15 cellular contexts compared by ENCODE assay signal in the genomic region with DNA sequence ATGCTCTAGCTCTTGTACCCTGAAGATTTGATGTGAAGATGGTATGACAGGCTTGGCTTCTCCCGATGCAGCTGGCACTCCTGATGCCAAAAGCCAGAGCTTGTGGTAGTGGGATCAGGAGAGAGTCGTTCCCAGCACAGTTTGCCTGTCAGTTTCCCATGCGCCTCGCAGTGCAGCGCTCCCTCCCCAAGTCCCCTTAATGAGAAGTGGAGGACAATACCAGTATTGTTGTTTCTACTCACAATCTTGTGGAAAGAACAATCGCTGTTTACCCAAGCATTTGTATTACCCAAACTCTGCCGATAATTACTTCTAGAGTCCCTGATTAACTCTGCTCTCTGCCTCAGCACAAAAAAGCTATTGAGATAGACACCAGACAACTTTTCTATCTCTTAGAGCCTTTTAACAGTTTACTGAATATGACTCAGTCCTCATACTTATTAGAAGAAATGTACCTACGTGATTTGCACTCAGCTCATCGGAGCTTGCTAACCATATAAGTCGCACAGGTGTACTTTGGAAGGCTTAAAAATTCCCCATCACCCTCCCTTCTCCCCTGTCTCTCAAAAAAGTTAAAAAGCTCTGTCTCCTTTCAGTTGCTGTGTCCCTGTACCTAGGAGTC.
DNase-seq lines count a peak whose midpoint lies in the region; ATAC-seq and TF ChIP-seq lines count a peak whose summit lies in the region.
"Had no signal": no experiment of that assay in that cellular context is flagged by ENCODE, and none has a peak within 500 bp of the region (broad histone marks: within the 10 kb centered on the region; RNA-seq: fewer than 3 reads in every experiment).

No MANE protein-coding gene starts in this region.

- H3K4me1 Mint-ChIP-seq in WTC11, result peaks cover 22% of the 10 kb centered on the region
- H3K4me1 Mint-ChIP-seq in effector memory CD8-positive, alpha-beta T cell (ENCODE audit: low read depth in 2 of 2), result peaks cover 4 to 5% of the 10 kb centered on the region in 2 donors

- H3K27me3 ChIP-seq in neuron (ENCODE audit: insufficient read depth, low read length), result no peaks in the 10 kb centered on the region
- no peaks in the 10 kb centered on the region for H3K27me3 ChIP-seq in osteoblast (ENCODE audit: insufficient read depth, low read length)
- H3K27me3 ChIP-seq: right lobe of liver had no signal

- H2AFZ ChIP-seq in neuron (ENCODE audit: low read depth, low read length) (peak overlapping the region; percentile 27), osteoblast (ENCODE audit: low read length) (no peak overlapping the region)

- POLR2A ChIA-PET in WTC11 (lab: Charles Lee), result interaction anchor here (0.5 kb wide), 1 partner anchor 795 kb away, joined by 5 read pairs; no protein-coding TSS in a partner anchor

- no peaks in the 10 kb centered on the region for H3K9me3 Mint-ChIP-seq in WTC11
- no peaks in the 10 kb centered on the region for H3K9me3 Mint-ChIP-seq in effector memory CD8-positive, alpha-beta T cell
- H3K9me3 Mint-ChIP-seq: CD8-positive, alpha-beta memory T cell; natural killer cell had no signal

- H3K4me1 ChIP-seq in neuron (ENCODE audit: insufficient read depth, low read length), result peaks cover 52% of the 10 kb centered on the region
- H3K4me1 ChIP-seq in osteoblast (ENCODE audit: insufficient read depth, low read length), result no peaks in the 10 kb centered on the region
- H3K4me1 ChIP-seq: lower lobe of right lung, right lobe of liver had no signal

- no peaks in the 10 kb centered on the region for H3K9me3 ChIP-seq in neuron (ENCODE audit: low read length)
- H3K9me3 ChIP-seq in osteoblast (ENCODE audit: low read depth, low read length), result no peaks in the 10 kb centered on the region
- H3K9me3 ChIP-seq: lower lobe of right lung, right lobe of liver had no signal

- no peaks in the 10 kb centered on the region for H3K36me3 Mint-ChIP-seq in WTC11
- no peaks in the 10 kb centered on the region for H3K36me3 Mint-ChIP-seq in effector memory CD8-positive, alpha-beta T cell (ENCODE audit: insufficient read depth)
- H3K36me3 Mint-ChIP-seq: CD8-positive, alpha-beta memory T cell; natural killer cell had no signal

- DNase-seq in G401 (ENCODE audit: low spot score) (peak; percentile 82), WTC11 (ENCODE audit: low spot score) (no peak), hippocampal formation (lab: John Stamatoyannopoulos, UW) (peak; percentile 32 to 73), kidney tubule cell (ENCODE audit: low spot score) (no peak), osteoblast (ENCODE audit: insufficient read length, low spot score, missing footprints) (no peak)
- no peak for DNase-seq in effector memory CD8-positive, alpha-beta T cell
- DNase-seq: CD8-positive, alpha-beta memory T cell; lower lobe of right lung; natural killer cell; NCI-H1436 treated with DMSO at 0.1 percent for 48 hours; NCI-H2227 treated with DMSO at 0.1 percent for 48 hours; right lobe of liver had no signal

- H3K36me3 ChIP-seq in neuron (ENCODE audit: insufficient read depth, low read length) (no peaks in the 10 kb centered on the region), osteoblast (ENCODE audit: insufficient read depth, low read length) (no peaks in the 10 kb centered on the region)
- H3K36me3 ChIP-seq: lower lobe of right lung, right lobe of liver had no signal

- TF ChIP-seq CTCF in WTC11 (IDR thresholded peaks at IDR 0.05) (no peak), osteoblast (IDR thresholded peaks at IDR 0.05; ENCODE audit: extremely low read depth, low read depth, low read length) (no peak)

- no peak overlapping the region for H3K27ac Mint-ChIP-seq in WTC11
- no peak overlapping the region for H3K27ac Mint-ChIP-seq in effector memory CD8-positive, alpha-beta T cell
- H3K27ac Mint-ChIP-seq: CD8-positive, alpha-beta memory T cell; natural killer cell had no signal

- H3K4me2 ChIP-seq in osteoblast (ENCODE audit: insufficient read depth, low read length), result no peak overlapping the region

- no peaks in the 10 kb centered on the region for H4K20me1 ChIP-seq in osteoblast (ENCODE audit: insufficient read depth, low read length)

- ATAC-seq in WTC11, result peak; percentile 52
- ATAC-seq in GM21360 (IDR thresholded peaks at IDR 0.05; ENCODE audit: unreplicated experiment), result no peak
- ATAC-seq in effector memory CD8-positive, alpha-beta T cell (replicated peaks), result no peak
- ATAC-seq: activated CD4-positive, CD25-positive, alpha-beta regulatory T cell treated with anti-CD3 and anti-CD28 coated beads, Interleukin-2, amount 50 U/mL, for 24 hours; lower lobe of right lung; natural killer cell; right lobe of liver had no signal

- no peaks in the 10 kb centered on the region for H3K27me3 Mint-ChIP-seq in WTC11 (ENCODE audit: low read depth)
- H3K27me3 Mint-ChIP-seq in effector memory CD8-positive, alpha-beta T cell, result peaks cover 0 to 8% of the 10 kb centered on the region in 2 donors

- in situ Hi-C loops in G401 (cut with HindIII; ENCODE audit: low sequenced_read_pairs), result no loop called here

- no peaks in the 10 kb centered on the region for H3K79me2 ChIP-seq in osteoblast (ENCODE audit: insufficient read depth, low read length)

- no peak overlapping the region for H3K4me3 Mint-ChIP-seq in WTC11
- H3K4me3 Mint-ChIP-seq in effector memory CD8-positive, alpha-beta T cell, result no peak overlapping the region
- H3K4me3 Mint-ChIP-seq: CD8-positive, alpha-beta memory T cell; natural killer cell had no signal

- H3K27ac ChIP-seq in osteoblast (ENCODE audit: low read depth, low read length), result no peak overlapping the region
- H3K27ac ChIP-seq: lower lobe of right lung, right lobe of liver had no signal

- H3K4me3 ChIP-seq in neuron (ENCODE audit: low read length), result no peak overlapping the region
- no peak overlapping the region for H3K4me3 ChIP-seq in osteoblast (ENCODE audit: insufficient read depth, low read length)
- H3K4me3 ChIP-seq: lower lobe of right lung, right lobe of liver had no signal

- CTCF ChIA-PET in WTC11 (lab: Charles Lee), result interaction anchor here (1.1 kb wide), 1 partner anchor 51 kb away, joined by 3 read pairs; no protein-coding TSS in a partner anchor

TF ChIP-seq in WTC11, 78 proteins besides CTCF, POLR2A, EP300 and RAD21 (continues in another document):
- TF ChIP-seq, protein P1, sequence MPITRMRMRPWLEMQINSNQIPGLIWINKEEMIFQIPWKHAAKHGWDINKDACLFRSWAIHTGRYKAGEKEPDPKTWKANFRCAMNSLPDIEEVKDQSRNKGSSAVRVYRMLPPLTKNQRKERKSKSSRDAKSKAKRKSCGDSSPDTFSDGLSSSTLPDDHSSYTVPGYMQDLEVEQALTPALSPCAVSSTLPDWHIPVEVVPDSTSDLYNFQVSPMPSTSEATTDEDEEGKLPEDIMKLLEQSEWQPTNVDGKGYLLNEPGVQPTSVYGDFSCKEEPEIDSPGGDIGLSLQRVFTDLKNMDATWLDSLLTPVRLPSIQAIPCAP (CRISPR knock-in tag; IDR thresholded peaks at IDR 0.05), result no peak
- TF ChIP-seq, protein P2, sequence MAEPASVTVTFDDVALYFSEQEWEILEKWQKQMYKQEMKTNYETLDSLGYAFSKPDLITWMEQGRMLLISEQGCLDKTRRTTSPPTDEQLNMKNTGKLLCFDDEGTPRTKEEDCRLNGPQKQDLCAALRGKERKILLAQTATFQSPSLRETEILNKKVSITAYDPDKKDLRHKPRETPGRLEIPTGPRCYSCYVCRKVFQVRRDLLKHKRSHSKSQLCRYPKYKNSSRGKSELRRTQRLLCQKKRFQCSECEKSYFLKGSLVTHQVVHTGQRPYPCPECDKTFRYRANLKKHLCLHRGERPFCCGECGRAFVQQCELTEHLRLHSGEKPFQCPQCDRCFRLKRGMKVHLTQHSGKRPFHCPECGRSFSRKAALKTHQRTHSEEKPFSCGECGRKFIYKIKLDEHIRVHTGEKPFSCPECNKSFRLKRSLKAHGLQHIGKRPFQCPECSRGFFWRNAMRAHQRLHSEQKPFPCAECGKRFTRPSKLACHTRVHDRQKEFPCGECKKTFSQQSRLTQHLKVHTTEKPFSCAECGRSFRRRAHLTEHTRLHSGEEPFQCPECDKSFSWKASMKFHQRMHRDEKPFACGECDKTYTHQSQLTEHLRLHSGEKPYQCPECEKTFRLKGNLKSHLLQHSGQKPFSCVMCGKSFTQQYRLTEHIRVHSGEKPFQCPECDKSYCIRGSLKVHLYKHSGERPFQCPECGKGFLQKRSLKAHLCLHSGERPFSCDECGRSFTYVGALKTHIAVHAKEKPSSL (CRISPR knock-in tag; conservative IDR thresholded peaks at IDR 0.05), result no peak
- TF ChIP-seq ATF1 (CRISPR knock-in tag; IDR thresholded peaks at IDR 0.05) (no peak), ZNF396 (CRISPR knock-in tag; IDR thresholded peaks at IDR 0.05; ENCODE audit: borderline replicate concordance) (no peak), ZNF219 (CRISPR knock-in tag; IDR thresholded peaks at IDR 0.05; ENCODE audit: borderline replicate concordance) (no peak), ZBTB21 (CRISPR knock-in tag; IDR thresholded peaks at IDR 0.05; ENCODE audit: borderline replicate concordance) (no peak), SMAD3 (CRISPR knock-in tag; IDR thresholded peaks at IDR 0.05; ENCODE audit: borderline replicate concordance) (no peak), PRRX2 (CRISPR knock-in tag; IDR thresholded peaks at IDR 0.05) (no peak), CBFB (CRISPR knock-in tag; IDR thresholded peaks at IDR 0.05; ENCODE audit: low read depth) (no peak), EMX1 (CRISPR knock-in tag; IDR thresholded peaks at IDR 0.05) (no peak)
- TF ChIP-seq, protein P3, sequence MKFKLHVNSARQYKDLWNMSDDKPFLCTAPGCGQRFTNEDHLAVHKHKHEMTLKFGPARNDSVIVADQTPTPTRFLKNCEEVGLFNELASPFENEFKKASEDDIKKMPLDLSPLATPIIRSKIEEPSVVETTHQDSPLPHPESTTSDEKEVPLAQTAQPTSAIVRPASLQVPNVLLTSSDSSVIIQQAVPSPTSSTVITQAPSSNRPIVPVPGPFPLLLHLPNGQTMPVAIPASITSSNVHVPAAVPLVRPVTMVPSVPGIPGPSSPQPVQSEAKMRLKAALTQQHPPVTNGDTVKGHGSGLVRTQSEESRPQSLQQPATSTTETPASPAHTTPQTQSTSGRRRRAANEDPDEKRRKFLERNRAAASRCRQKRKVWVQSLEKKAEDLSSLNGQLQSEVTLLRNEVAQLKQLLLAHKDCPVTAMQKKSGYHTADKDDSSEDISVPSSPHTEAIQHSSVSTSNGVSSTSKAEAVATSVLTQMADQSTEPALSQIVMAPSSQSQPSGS (CRISPR knock-in tag; IDR thresholded peaks at IDR 0.05; ENCODE audit: borderline replicate concordance, low read depth), result no peak
- TF ChIP-seq, protein P4, sequence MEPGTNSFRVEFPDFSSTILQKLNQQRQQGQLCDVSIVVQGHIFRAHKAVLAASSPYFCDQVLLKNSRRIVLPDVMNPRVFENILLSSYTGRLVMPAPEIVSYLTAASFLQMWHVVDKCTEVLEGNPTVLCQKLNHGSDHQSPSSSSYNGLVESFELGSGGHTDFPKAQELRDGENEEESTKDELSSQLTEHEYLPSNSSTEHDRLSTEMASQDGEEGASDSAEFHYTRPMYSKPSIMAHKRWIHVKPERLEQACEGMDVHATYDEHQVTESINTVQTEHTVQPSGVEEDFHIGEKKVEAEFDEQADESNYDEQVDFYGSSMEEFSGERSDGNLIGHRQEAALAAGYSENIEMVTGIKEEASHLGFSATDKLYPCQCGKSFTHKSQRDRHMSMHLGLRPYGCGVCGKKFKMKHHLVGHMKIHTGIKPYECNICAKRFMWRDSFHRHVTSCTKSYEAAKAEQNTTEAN (CRISPR knock-in tag; IDR thresholded peaks at IDR 0.05), result no peak

Comparison
In these comparisons a context has a peak if more than half of its experiments do, and no peak if none do; other contexts are left out.
1. DNase-seq: peak in G401 (single experiment) and hippocampal formation (2 of 2); none in WTC11 (single experiment), kidney tubule cell (single experiment), effector memory CD8-positive, alpha-beta T cell (0 of 3) and osteoblast (single experiment).